In genomic region chr16:77899416-77899815, GRCh38 we compare ENCODE assay signal across 20 cellular contexts.
DNase-seq lines count a peak whose midpoint lies in the region; ATAC-seq, FAIRE-seq and TF ChIP-seq lines count a peak whose summit lies in the region.
"Had no signal": no experiment of that assay in that cellular context is flagged by ENCODE, and none has a peak within 500 bp of the region (broad histone marks: within the 10 kb centered on the region; RNA-seq: fewer than 3 reads in every experiment).

No MANE protein-coding gene starts in this region.

- ATAC-seq in GM21390 (IDR thresholded peaks at IDR 0.05; ENCODE audit: unreplicated experiment): no peak
- ATAC-seq: CD8-positive, alpha-beta T cell; HepG2 had no signal

- H3K27me3 ChIP-seq in bronchial epithelial cell (ENCODE audit: control insufficient read depth, insufficient read depth, low read length): no peaks in the 10 kb centered on the region
- H3K27me3 ChIP-seq: BLaER1, SJCRH30 had no signal

- TF ChIP-seq CTCF in bronchial epithelial cell (IDR thresholded peaks at IDR 0.05; ENCODE audit: insufficient read depth, low read length, severe bottlenecking): no peak
- TF ChIP-seq CTCF in fibroblast of villous mesenchyme (IDR thresholded peaks at IDR 0.05; ENCODE audit: insufficient read depth, low read depth, low read length): no peak

- peak; percentile 91 for FAIRE-seq in bronchial epithelial cell (lab: Jason Lieb, UNC)
- FAIRE-seq: A549, D721Med, HepG2 had no signal

- H3K4me3 ChIP-seq in bronchial epithelial cell (ENCODE audit: low read depth, low read length) (no peak overlapping the region), fibroblast of villous mesenchyme (ENCODE audit: low read depth, low read length) (no peak overlapping the region)
- H3K4me3 ChIP-seq: A549, BLaER1, PC-9, SJCRH30 had no signal

- H3K36me3 ChIP-seq in bronchial epithelial cell (ENCODE audit: control insufficient read depth, insufficient read depth, low read length): no peaks in the 10 kb centered on the region
- H3K36me3 ChIP-seq: BLaER1, SJCRH30 had no signal

- DNase-seq in COLO668 (lab: John Stamatoyannopoulos, UW; ENCODE audit: unreplicated experiment) (peak; percentile 52), MV-4-11 (lab: John Stamatoyannopoulos, UW) (peak; percentile 9), bronchial epithelial cell (ENCODE audit: low read depth) (no peak), fibroblast of villous mesenchyme (ENCODE audit: low read depth) (peak; percentile 12), T-helper 9 cell (no peak)
- DNase-seq in activated CD4-positive, alpha-beta T cell treated with anti-CD3 and anti-CD28 coated beads, Interleukin-2, amount 50 U/mL, for 1 hour: no peak
- DNase-seq: CD8-positive, alpha-beta T cell; H7; HFFc6; NCI-H1048; NCI-H1436 treated with DMSO at 0.1 percent for 48 hours; NCI-H2227 treated with DMSO at 0.1 percent for 48 hours; NCI-H524 treated with DMSO at 0.1 percent for 48 hours; PC-9; SJCRH30 had no signal

Comparison
In these comparisons a context has a peak if more than half of its experiments do, and no peak if none do; other contexts are left out.
1. DNase-seq: peak in COLO668 (single experiment), MV-4-11 (single experiment) and fibroblast of villous mesenchyme (single experiment); none in bronchial epithelial cell (single experiment), activated CD4-positive, alpha-beta T cell treated with anti-CD3 and anti-CD28 coated beads, Interleukin-2, amount 50 U/mL, for 1 hour (single experiment) and T-helper 9 cell (single experiment).